In genomic region chr14:96631621-96632362, GRCh38 we compare ENCODE assay signal across 18 cellular contexts.
DNase-seq lines count a peak whose midpoint lies in the region; ATAC-seq and TF ChIP-seq lines count a peak whose summit lies in the region.
"Had no signal": no experiment of that assay in that cellular context is flagged by ENCODE, and none has a peak within 500 bp of the region (broad histone marks: within the 10 kb centered on the region; RNA-seq: fewer than 3 reads in every experiment).

No MANE protein-coding gene starts in this region.

- DNase-seq in MCF 10A (ENCODE audit: unreplicated experiment) = peak; percentile 42
- DNase-seq in breast epithelium (ENCODE audit: low spot score in 2 of 2) = no peak
- DNase-seq in MV-4-11 (lab: John Stamatoyannopoulos, UW) = peak; percentile 10
- peak; percentile 1 for DNase-seq in germinal center (ENCODE audit: low spot score)
- peak; percentile 29 for DNase-seq in ureter (ENCODE audit: low spot score)
- DNase-seq in ovary = no peak
- no peak for DNase-seq in AG08395 (ENCODE audit: low spot score)
- DNase-seq: activated naive CD8-positive, alpha-beta T cell treated with anti-CD3 and anti-CD28 coated beads, Interleukin-2, amount 50 U/mL, for 24 hours; AML-193; central memory CD4-positive, alpha-beta T cell; immature natural killer cell; NCI-H1417 treated with DMSO at 0.1 percent for 48 hours; NCI-H345; nucleus accumbens; stimulated activated naive CD8-positive, alpha-beta T cell treated with anti-CD3 and anti-CD28 coated beads, Interleukin-15, Interleukin-2, amounts not matched to agents 100 U/mL and 50 U/mL, for 24 hours; WERI-Rb-1 had no signal

- POLR2A ChIA-PET in MCF 10A (lab: Yijun Ruan, JAX) = no interaction called here

- TF ChIP-seq POLR2A in breast epithelium (IDR thresholded peaks at IDR 0.05) = no peak
- TF ChIP-seq POLR2A in ovary (IDR thresholded peaks at IDR 0.05) = no peak

- no TSS peak for BruUV-seq in MCF 10A (replicated peaks; lab: Mats Ljungman, UMichigan)

- peaks cover 0 to 10% of the 10 kb centered on the region in 2 donors for H3K27me3 ChIP-seq in breast epithelium
- no peaks in the 10 kb centered on the region for H3K27me3 ChIP-seq in ovary

- no peaks in the 10 kb centered on the region for H3K4me1 ChIP-seq in breast epithelium
- no peaks in the 10 kb centered on the region for H3K4me1 ChIP-seq in ovary (ENCODE audit: insufficient read depth)

- 76 to 87% (median 85%) methylated on average over 13 to 17 of the region's 17 CpGs for WGBS in ovary, 3 donors

- H3K9me3 ChIP-seq in breast epithelium = peaks cover 0 to 9% of the 10 kb centered on the region in 2 donors
- no peaks in the 10 kb centered on the region for H3K9me3 ChIP-seq in ovary

- H3K27ac ChIP-seq in breast epithelium (no peak overlapping the region), ovary (no peak overlapping the region)
- H3K27ac ChIP-seq: WERI-Rb-1 had no signal

- no peaks in the 10 kb centered on the region for H3K9me3 Mint-ChIP-seq in MCF 10A (ENCODE audit: unreplicated experiment)
- H3K9me3 Mint-ChIP-seq: activated naive CD8-positive, alpha-beta T cell treated with anti-CD3 and anti-CD28 coated beads, Interleukin-2, amount 50 U/mL, for 24 hours; immature natural killer cell had no signal

- TF ChIP-seq CTCF in MCF 10A (IDR thresholded peaks at IDR 0.05; ENCODE audit: unreplicated experiment) (no peak), breast epithelium (IDR thresholded peaks at IDR 0.05) (no peak), ovary (IDR thresholded peaks at IDR 0.05) (no peak)

- no peak overlapping the region for H3K27ac Mint-ChIP-seq in MCF 10A (ENCODE audit: low read depth, unreplicated experiment)
- H3K27ac Mint-ChIP-seq: activated naive CD8-positive, alpha-beta T cell treated with anti-CD3 and anti-CD28 coated beads, Interleukin-2, amount 50 U/mL, for 24 hours; IgD-negative memory B cell; immature natural killer cell had no signal

- intact Hi-C loops in MCF 10A (cut with micrococcal nuclease) (no loop called here), breast epithelium (cut with DNase I; ENCODE audit: low total_unique reads) (no loop called here), ovary (cut with DNase I) (no loop called here)

- H3K4me3 ChIP-seq in breast epithelium (no peak overlapping the region), ovary (no peak overlapping the region)

- no peak overlapping the region for H3K4me3 Mint-ChIP-seq in MCF 10A (ENCODE audit: unreplicated experiment)
- H3K4me3 Mint-ChIP-seq: activated naive CD8-positive, alpha-beta T cell treated with anti-CD3 and anti-CD28 coated beads, Interleukin-2, amount 50 U/mL, for 24 hours; immature natural killer cell had no signal

- H3K36me3 ChIP-seq in breast epithelium (no peaks in the 10 kb centered on the region), ovary (no peaks in the 10 kb centered on the region)
- H3K36me3 ChIP-seq: WERI-Rb-1 had no signal

- no peaks in the 10 kb centered on the region for H3K27me3 Mint-ChIP-seq in MCF 10A (ENCODE audit: insufficient read depth, unreplicated experiment)
- H3K27me3 Mint-ChIP-seq: activated naive CD8-positive, alpha-beta T cell treated with anti-CD3 and anti-CD28 coated beads, Interleukin-2, amount 50 U/mL, for 24 hours; IgD-negative memory B cell had no signal

- no peak for ATAC-seq in HG03439 (IDR thresholded peaks at IDR 0.05; ENCODE audit: unreplicated experiment)
- ATAC-seq: activated naive CD8-positive, alpha-beta T cell treated with anti-CD3 and anti-CD28 coated beads, Interleukin-2, amount 50 U/mL, for 24 hours; stimulated activated naive CD8-positive, alpha-beta T cell treated with anti-CD3 and anti-CD28 coated beads, Interleukin-15, Interleukin-2, amounts not matched to agents 100 U/mL and 50 U/mL, for 24 hours had no signal

- TF ChIP-seq EP300 in ovary (IDR thresholded peaks at IDR 0.05) = no peak

- no peaks in the 10 kb centered on the region for H3K36me3 Mint-ChIP-seq in MCF 10A (ENCODE audit: insufficient read depth, unreplicated experiment)
- H3K36me3 Mint-ChIP-seq: immature natural killer cell had no signal

- no peaks in the 10 kb centered on the region for H3K4me1 Mint-ChIP-seq in MCF 10A (ENCODE audit: insufficient read depth, unreplicated experiment)
- H3K4me1 Mint-ChIP-seq: activated naive CD8-positive, alpha-beta T cell treated with anti-CD3 and anti-CD28 coated beads, Interleukin-2, amount 50 U/mL, for 24 hours; immature natural killer cell had no signal

- CTCF ChIA-PET in MCF 10A (lab: Yijun Ruan, JAX) = no interaction called here

Comparison
In these comparisons a context has a peak if more than half of its experiments do, and no peak if none do; other contexts are left out.
1. DNase-seq: peak in MCF 10A (single experiment), MV-4-11 (single experiment), germinal center (single experiment) and ureter (single experiment); none in breast epithelium (0 of 2), ovary (0 of 5) and AG08395 (single experiment).